Comparison of ENCODE assay signal across 8 cellular contexts in genomic region chr1:153670859-153671622, GRCh38. TPM values are rescaled to one million over a fixed set of nuclear protein-coding genes. Genes with fewer than 3 reads are reported as not detected.
A peak's percentile ranks its signal among the peaks of the same experiment; 100 is the strongest.
DNase-seq lines count a peak whose midpoint lies in the region; ATAC-seq and TF ChIP-seq lines count a peak whose summit lies in the region.

TSS of gene ILF2 (minus strand) at chr1:153670993. CDS start at chr1:153670922, 71 bp downstream.

- peak within 1 kb of the TSS; percentile 80 for H3K4me3 ChIP-seq in WI38 (ENCODE audit: low read depth, low read length)
- peak within 1 kb of the TSS; percentile 65 to 90 (median 78) for H3K4me3 ChIP-seq in spleen

- H3K9me3 ChIP-seq in spleen, result no peaks in the 10 kb centered on the region

- H3K27ac ChIP-seq in caudate nucleus (ENCODE audit: low read depth, low read length) (peak within 1 kb of the TSS; percentile 89), spleen (peak within 1 kb of the TSS; percentile 82 to 94 (median 90))

- peak in 2 of 3 donors; percentile 56 to 75 for TF ChIP-seq POLR2A in spleen (IDR thresholded peaks at IDR 0.05)

- H3K27me3 ChIP-seq in spleen (replicated peaks in 1 of 7), result no peaks in the 10 kb centered on the region

- peaks cover 0 to 38% (median 33%) of the 10 kb centered on the region in 6 donors for H3K36me3 ChIP-seq in spleen

- peak; percentile 98 for DNase-seq in AG08396 (ENCODE audit: low spot score)
- DNase-seq in NCI-H2227 (lab: John Stamatoyannopoulos, UW; ENCODE audit: unreplicated experiment), result peak; percentile 99
- DNase-seq in caudate nucleus (lab: John Stamatoyannopoulos, UW), result peak; percentile 48 to 98 (median 91)
- peak; percentile 100 for DNase-seq in inferior parietal cortex (ENCODE audit: extremely low spot score)
- peak; percentile 95 for DNase-seq in spleen

- ATAC-seq in GM18907 (IDR thresholded peaks at IDR 0.05; ENCODE audit: unreplicated experiment) (peak; percentile 88), HG03159 (IDR thresholded peaks at IDR 0.05; ENCODE audit: unreplicated experiment) (peak; percentile 86)

- peaks cover 15 to 42% (median 34%) of the 10 kb centered on the region in 6 donors for H3K4me1 ChIP-seq in spleen

- intact Hi-C loops in spleen (cut with DNase I; ENCODE audit: low total_unique reads), result no loop called here

- no peak for TF ChIP-seq CTCF in WI38 (IDR thresholded peaks at IDR 0.05; ENCODE audit: low read depth, low read length)
- TF ChIP-seq CTCF in spleen (IDR thresholded peaks at IDR 0.05 in 8 of 11, conservative IDR thresholded peaks at IDR 0.05 in 3 of 11), result peak in 3 of 11 experiments; percentile 1 to 18 (median 11)

- WGBS in spleen, 5 donors, result 0 to 1% (median 0%) methylated on average over 35 of the region's 35 CpGs

RNA-seq across cellular contexts. Expression of gene ILF2, which starts in this region (rescaled TPM):
- total RNA-seq in spleen, result 100 to 1,000 TPM in 1 of 7 donors, 10 to 100 TPM in 6; 80.9 to 105 (median 85.0) TPM
- 10 to 100 TPM; 54.9 to 90.3 (median 82.4) TPM for polyA plus RNA-seq in spleen

Comparison
In these comparisons a context has a peak if more than half of its experiments do, and no peak if none do; other contexts are left out.
1. Peak in every context shown above with its lines: DNase-seq, ATAC-seq, H3K4me3 ChIP-seq and H3K27ac ChIP-seq.